Comparison of ENCODE assay signal across 1 cellular context in genomic region chr1:9183898-9184297, GRCh38.
TF ChIP-seq lines count a peak whose summit lies in the region.

No MANE protein-coding gene starts in this region.

TF ChIP-seq in endothelial cell of umbilical vein, 7 proteins besides CTCF, POLR2A, EP300 and RAD21 (continued from another document):
- TF ChIP-seq GATA2 (IDR thresholded peaks at IDR 0.05; ENCODE audit: insufficient read depth, insufficient read length, low read depth, low read length) (no peak), EZH2 (IDR thresholded peaks at IDR 0.05; ENCODE audit: borderline replicate concordance, low read depth, low read length, severe bottlenecking) (no peak), MAX (IDR thresholded peaks at IDR 0.05; ENCODE audit: insufficient read depth, insufficient read length) (no peak)
TF ChIP-seq in endothelial cell of umbilical vein: peak in this region for 0.
